In the genomic region with DNA sequence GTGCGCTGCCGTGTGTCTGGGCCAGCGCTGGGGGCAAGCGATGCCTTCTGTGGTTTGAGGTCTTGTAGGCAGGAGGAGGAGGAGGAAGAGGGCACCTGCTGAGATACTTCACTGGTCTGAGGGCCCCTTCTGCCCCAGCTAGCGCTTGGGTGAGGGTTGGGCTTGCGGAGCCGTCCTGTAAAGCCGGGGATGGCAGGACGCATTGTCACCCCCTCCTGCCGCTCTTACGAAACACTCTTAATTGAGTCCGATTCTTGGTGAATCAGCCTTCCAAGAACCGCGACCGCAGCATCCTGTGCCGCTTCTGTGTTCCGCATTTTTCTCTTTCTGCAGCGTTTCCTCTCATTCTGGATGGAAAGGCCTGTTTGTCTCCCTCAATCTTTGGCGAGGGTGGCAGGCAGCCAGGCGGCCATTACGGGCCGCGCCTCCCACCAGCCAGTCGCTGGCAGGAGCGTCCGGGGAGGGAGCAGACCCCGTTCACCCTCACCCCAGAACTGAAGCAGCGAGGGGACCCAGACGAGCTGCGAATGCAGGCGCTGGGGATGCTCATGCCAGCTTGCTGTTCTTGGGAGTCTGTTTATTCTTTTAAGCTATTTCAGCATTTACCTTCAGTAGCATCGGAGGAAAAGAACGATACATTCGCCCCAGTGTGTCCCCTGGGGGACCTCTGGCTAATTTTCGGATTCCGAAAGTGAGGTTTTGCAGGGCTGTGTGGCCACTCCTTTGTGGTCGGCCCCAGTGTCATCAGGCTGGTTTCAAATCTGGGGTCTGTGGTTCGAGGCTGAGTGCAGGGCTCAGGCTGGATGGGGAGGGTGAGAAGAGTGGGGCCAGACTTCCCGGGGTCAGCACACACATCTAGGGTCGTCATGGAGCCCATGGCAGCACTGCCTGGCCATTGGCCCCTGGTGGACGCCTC, we compare ENCODE assay signal across 8 cellular contexts.
DNase-seq lines count a peak whose midpoint lies in the region; ATAC-seq and TF ChIP-seq lines count a peak whose summit lies in the region.

No MANE protein-coding gene starts in this region.

- CTCF ChIA-PET in mammary epithelial cell (lab: Charles Lee; ENCODE audit: low non-redundant PET): no interaction called here

- H3K9me3 ChIP-seq in mammary epithelial cell (replicated peaks; ENCODE audit: insufficient read depth, low read length) (no peaks in the 10 kb centered on the region), liver (ENCODE audit: control insufficient read depth in 4 of 4, low read length in 3 of 4) (no peaks in the 10 kb centered on the region)

- dilution Hi-C loops in mammary epithelial cell (cut with HindIII; ENCODE audit: low sequenced_read_pairs): no loop called here

- H3K4me1 ChIP-seq in mammary epithelial cell (ENCODE audit: insufficient read depth, low read length) (peaks cover 32% of the 10 kb centered on the region), liver (ENCODE audit: control insufficient read depth in 4 of 4, insufficient read depth in 4 of 4, low read length in 3 of 4) (peaks cover 20 to 57% (median 38%) of the 10 kb centered on the region in 4 donors)

- intact Hi-C loops in mammary epithelial cell (cut with micrococcal nuclease): loop anchor here (1.0 kb wide), 1 partner anchor 57 kb away; no protein-coding TSS in a partner anchor

- no TSS peak for BruUV-seq in mammary epithelial cell (replicated peaks; lab: Mats Ljungman, UMichigan)

- no peak for TF ChIP-seq CTCF in mammary epithelial cell (conservative IDR thresholded peaks at IDR 0.05 in 1 of 2, IDR thresholded peaks at IDR 0.05 in 1 of 2; ENCODE audit: extremely low read depth in 1 of 2, insufficient read depth in 1 of 2, low read depth in 1 of 2, low read length in 2 of 2)
- no peak for TF ChIP-seq CTCF in liver (IDR thresholded peaks at IDR 0.05; ENCODE audit: low read depth, low read length, missing input control)

- no peak overlapping the region for H2AFZ ChIP-seq in mammary epithelial cell (ENCODE audit: low read depth, low read length)

- in situ Hi-C loops in mammary epithelial cell (cut with MboI; ENCODE audit: low sequenced_read_pairs in 2 of 2): no loop called here

- H3K27me3 ChIP-seq in mammary epithelial cell (ENCODE audit: insufficient read depth, low read length) (no peaks in the 10 kb centered on the region), liver (ENCODE audit: control insufficient read depth in 4 of 4, insufficient read depth in 4 of 4, low read length in 3 of 4) (no peaks in the 10 kb centered on the region)

- ATAC-seq in GM18502 (IDR thresholded peaks at IDR 0.05; ENCODE audit: poor library complexity, unreplicated experiment): peak; percentile 72
- ATAC-seq in HG03571 (IDR thresholded peaks at IDR 0.05; ENCODE audit: unreplicated experiment): peak; percentile 56
- peak; percentile 90 to 91 for ATAC-seq in activated CD4-positive, CD25-positive, alpha-beta regulatory T cell treated with anti-CD3 and anti-CD28 coated beads, Interleukin-2, amount 50 U/mL, for 24 hours
- no peak for ATAC-seq in HG02840 (IDR thresholded peaks at IDR 0.05; ENCODE audit: low FRiP score, unreplicated experiment)
- ATAC-seq in GM21526 (IDR thresholded peaks at IDR 0.05; ENCODE audit: low FRiP score, unreplicated experiment): no peak

- TF ChIP-seq RAD21 in liver (IDR thresholded peaks at IDR 0.05): peak in 1 of 2 donors; percentile 30

- H3K79me2 ChIP-seq in mammary epithelial cell (ENCODE audit: insufficient read depth, low read length): peaks cover 89% of the 10 kb centered on the region

- H3K4me3 ChIP-seq in mammary epithelial cell (replicated peaks in 1 of 3; ENCODE audit: insufficient read depth in 1 of 3, low read depth in 2 of 3, low read length in 3 of 3): peak overlapping the region in 2 of 3 experiments; percentile 18 to 31
- no peak overlapping the region for H3K4me3 ChIP-seq in liver (ENCODE audit: low read depth in 1 of 3, low read length in 3 of 3)

- peak; percentile 94 for DNase-seq in mammary epithelial cell
- peak; percentile 69 to 72 for DNase-seq in stimulated activated CD4-positive, alpha-beta T cell treated with anti-CD3 and anti-CD28 coated beads, Interleukin-2, amount 100 ng/mL, for 48 hours

- peak overlapping the region; percentile 83 for H3K4me2 ChIP-seq in mammary epithelial cell (ENCODE audit: insufficient read depth, low read depth, low read length)

- no peaks in the 10 kb centered on the region for H4K20me1 ChIP-seq in mammary epithelial cell (ENCODE audit: insufficient read depth, low read length)

- H3K36me3 ChIP-seq in mammary epithelial cell (ENCODE audit: insufficient read depth, low read length) (no peaks in the 10 kb centered on the region), liver (ENCODE audit: control insufficient read depth in 4 of 4, insufficient read depth in 3 of 4, low read depth in 1 of 4, low read length in 3 of 4) (peaks cover 0 to 1% (median 0%) of the 10 kb centered on the region in 4 donors)

- WGBS in mammary epithelial cell (ENCODE audit: low coverage, missing lambda C conversion rate): under 1% methylated on average over 30 of the region's 41 CpGs
- 63% methylated on average over 41 of the region's 41 CpGs for WGBS in liver

- H3K27ac ChIP-seq in mammary epithelial cell (ENCODE audit: insufficient read depth, low read depth, low read length) (peak overlapping the region; percentile 57), liver (ENCODE audit: low read depth in 1 of 2, low read length in 2 of 2) (peak overlapping the region; percentile 49 to 64)

- H3K9ac ChIP-seq in mammary epithelial cell (ENCODE audit: insufficient read depth, low read length) (peak overlapping the region; percentile 31), liver (ENCODE audit: low read depth in 1 of 2, low read length in 2 of 2) (no peak overlapping the region)

TF ChIP-seq in liver, 16 proteins besides CTCF, POLR2A, EP300 and RAD21:
- no peak for TF ChIP-seq REST (IDR thresholded peaks at IDR 0.05)
- peak; percentile 62 for TF ChIP-seq NR2F2 (IDR thresholded peaks at IDR 0.05)
- TF ChIP-seq YY1 (IDR thresholded peaks at IDR 0.05): peak; percentile 80
- TF ChIP-seq SP1 (IDR thresholded peaks at IDR 0.05): peak; percentile 38

Comparison
In these comparisons a context has a peak if more than half of its experiments do, and no peak if none do; other contexts are left out.
1. ATAC-seq: peak in GM18502 (single experiment), HG03571 (single experiment) and activated CD4-positive, CD25-positive, alpha-beta regulatory T cell treated with anti-CD3 and anti-CD28 coated beads, Interleukin-2, amount 50 U/mL, for 24 hours (2 of 2); none in HG02840 (single experiment) and GM21526 (single experiment).
2. H3K4me3 ChIP-seq: peak in mammary epithelial cell (2 of 3); none in liver (0 of 3).